ENCODE assay signal across 10 cellular contexts in genomic region chr12:26156201-26156871, GRCh38. TPM values are rescaled to one million over a fixed set of nuclear protein-coding genes. Genes with fewer than 3 reads are reported as not detected.
DNase-seq lines count a peak whose midpoint lies in the region; ATAC-seq, FAIRE-seq and TF ChIP-seq lines count a peak whose summit lies in the region.
"Had no signal": no experiment of that assay in that cellular context is flagged by ENCODE, and none has a peak within 500 bp of the region (broad histone marks: within the 10 kb centered on the region; RNA-seq: fewer than 3 reads in every experiment).

No MANE protein-coding gene starts in this region.

- H3K4me3 Mint-ChIP-seq in stimulated activated naive CD8-positive, alpha-beta T cell treated with anti-CD3 and anti-CD28 coated beads, Interleukin-15, amount 100 ng/mL, for 72 hours, result no peak overlapping the region

- ATAC-seq in GM18502 (IDR thresholded peaks at IDR 0.05; ENCODE audit: poor library complexity, unreplicated experiment) (peak; percentile 90), GM21515 (IDR thresholded peaks at IDR 0.05; ENCODE audit: unreplicated experiment) (peak; percentile 88), HG03439 (IDR thresholded peaks at IDR 0.05; ENCODE audit: unreplicated experiment) (peak; percentile 89), K562 (no peak)
- no peak for ATAC-seq in stimulated activated naive CD8-positive, alpha-beta T cell treated with anti-CD3 and anti-CD28 coated beads, Interleukin-15, amount 100 ng/mL, for 72 hours

- in situ Hi-C loops in K562 (cut with MboI), result no loop called here

- H3K27ac ChIP-seq in K562 (ENCODE audit: extremely low read depth, low read depth, low read length), result no peak overlapping the region
- no peak overlapping the region for H3K27ac ChIP-seq in coronary artery

- H3K27me3 ChIP-seq in K562 (ENCODE audit: control insufficient read depth in 2 of 2, insufficient read depth in 2 of 2, low read length in 2 of 2), result peaks cover 0 to 6% of the 10 kb centered on the region in 2 experiments; a peak in 2 of 5 replicates

- intact Hi-C loops in K562 (cut with micrococcal nuclease), result no loop called here

- TF ChIP-seq EP300 in K562 (IDR thresholded peaks at IDR 0.05; ENCODE audit: low read length), result no peak

- no peaks in the 10 kb centered on the region; the same call in 1 of the 2 replicates for H4K20me1 ChIP-seq in K562 (replicated peaks; ENCODE audit: control insufficient read depth, insufficient read depth, low read length)

- DNase-seq in K562 (ENCODE audit: extremely low read depth in 1 of 4, low spot score in 3 of 4) (no peak), coronary artery (ENCODE audit: low spot score) (no peak), LoVo (ENCODE audit: low spot score) (no peak)
- DNase-seq in stimulated activated naive CD8-positive, alpha-beta T cell treated with anti-CD3 and anti-CD28 coated beads, Interleukin-15, amount 100 ng/mL, for 72 hours, result no peak
- DNase-seq in activated T-cell treated with anti-CD3 and anti-CD28 coated beads, Interleukin-2, amount 50 U/mL, for 48 hours, result no peak
- DNase-seq: NCI-H446 treated with DMSO at 0.1 percent for 48 hours had no signal

- no peaks in the 10 kb centered on the region for H3K36me3 ChIP-seq in K562 (ENCODE audit: control insufficient read depth, insufficient read depth, low read length)

- no peak overlapping the region for H3K4me2 ChIP-seq in K562 (ENCODE audit: insufficient read depth, low read length)

- POLR2A ChIA-PET in K562 (lab: Yijun Ruan, JAX), result interaction anchor here (0.7 to 1.1 kb wide), 2 partner anchors 17 to 1003 kb away, joined by 3 read pairs; no protein-coding TSS in a partner anchor

- no peak for TF ChIP-seq RAD21 in K562 (CRISPR knock-in tag; conservative IDR thresholded peaks at IDR 0.05 in 1 of 2, IDR thresholded peaks at IDR 0.05 in 1 of 2)

- CTCF ChIA-PET in K562 (lab: Yijun Ruan, JAX; ENCODE audit: low intra/inter-chr PET ratio), result no interaction called here

- TF ChIP-seq CTCF in K562 (IDR thresholded peaks at IDR 0.05 in 2 of 3, conservative IDR thresholded peaks at IDR 0.05 in 1 of 3; ENCODE audit: insufficient read depth in 2 of 3, low read depth in 1 of 3, low read length in 3 of 3), result no peak
- no peak for TF ChIP-seq CTCF in coronary artery (IDR thresholded peaks at IDR 0.05)

- FAIRE-seq in K562 (lab: Jason Lieb, UNC), result no peak
- FAIRE-seq: endothelial cell of umbilical vein had no signal

- H3K4me3 ChIP-seq in K562, result no peak overlapping the region
- no peak overlapping the region for H3K4me3 ChIP-seq in coronary artery

- H3K9me3 ChIP-seq in K562 (replicated peaks; ENCODE audit: control insufficient read depth, insufficient read depth, low read depth, low read length), result no peaks in the 10 kb centered on the region

- no peaks in the 10 kb centered on the region for H3K4me1 Mint-ChIP-seq in stimulated activated naive CD8-positive, alpha-beta T cell treated with anti-CD3 and anti-CD28 coated beads, Interleukin-15, amount 100 ng/mL, for 72 hours

- no peaks in the 10 kb centered on the region for H3K9me1 ChIP-seq in K562 (ENCODE audit: control insufficient read depth, insufficient read depth, low read length)

- no peak for TF ChIP-seq POLR2A in K562 (conservative IDR thresholded peaks at IDR 0.05)

- H3K9ac ChIP-seq in K562 (ENCODE audit: insufficient read depth in 1 of 2, low read depth in 2 of 2, low read length in 2 of 2), result no peak overlapping the region

- H3K27ac Mint-ChIP-seq in stimulated activated naive CD8-positive, alpha-beta T cell treated with anti-CD3 and anti-CD28 coated beads, Interleukin-15, amount 100 ng/mL, for 72 hours, result peak overlapping the region in 1 of 2 donors; percentile 34

- no peaks in the 10 kb centered on the region for H3K9me3 Mint-ChIP-seq in stimulated activated naive CD8-positive, alpha-beta T cell treated with anti-CD3 and anti-CD28 coated beads, Interleukin-15, amount 100 ng/mL, for 72 hours

- BruUV-seq in K562 (replicated peaks; lab: Mats Ljungman, UMichigan), result no TSS peak

- under 1% methylated on average over 17 of the region's 17 CpGs for WGBS in K562 (ENCODE audit: insufficient coverage, low coverage, missing lambda C conversion rate)

- H3K4me1 ChIP-seq in K562 (replicated peaks in 1 of 2; ENCODE audit: control insufficient read depth in 2 of 2, insufficient read depth in 2 of 2, low read length in 2 of 2), result no peaks in the 10 kb centered on the region; a peak in 1 of 5 replicates

- H2AFZ ChIP-seq in K562 (ENCODE audit: low read depth, low read length), result no peak overlapping the region

- H3K79me2 ChIP-seq in K562 (ENCODE audit: control insufficient read depth, insufficient read depth, low read length), result no peaks in the 10 kb centered on the region

- H3K27me3 Mint-ChIP-seq in stimulated activated naive CD8-positive, alpha-beta T cell treated with anti-CD3 and anti-CD28 coated beads, Interleukin-15, amount 100 ng/mL, for 72 hours, result peaks cover 23% of the 10 kb centered on the region

TF ChIP-seq in K562, 482 proteins besides CTCF, POLR2A, EP300 and RAD21:
- TF ChIP-seq NR2C2 (CRISPR knock-in tag; IDR thresholded peaks at IDR 0.05) (no peak), NR2C2 (tag; IDR thresholded peaks at IDR 0.05) (0 out of 2 replicates have a peak, but pooled peaks have one; percentile 16), SPI1 (IDR thresholded peaks at IDR 0.05; ENCODE audit: borderline replicate concordance, low read depth, low read length) (peak; percentile 34; the same call in 1 of the 2 replicates), BMI1 (IDR thresholded peaks at IDR 0.05; ENCODE audit: low read length) (no peak)

RNA-seq across cellular contexts. Expression of gene BHLHE41, which starts 31.5 kb away (rescaled TPM):
- not detected in 2 replicates for total RNA-seq in K562 (2011; cell fraction: chromatin; rRNA removed; ENCODE audit: low replicate concordance)
- total RNA-seq in K562 (2011; cell fraction: nucleolus; rRNA removed), result not detected in 2 replicates
- not detected in 2 replicates for total RNA-seq in K562 (2011; cell fraction: nucleoplasm; rRNA removed)
- total RNA-seq in K562 (2014; rRNA removed), result not detected in 2 replicates
- not detected in 2 replicates for total RNA-seq in K562 (2014; rRNA removed; fragmentation: Illumina TruSeq; extraction: Trizol)
- not detected in 2 replicates for total RNA-seq in K562 (2015; rRNA removed; fragmentation: Illumina TruSeq; extraction: Trizol)
- 0.45 TPM in 1 of 2 replicates, not detected in the other for total RNA-seq in K562 (2021)
- polyA plus RNA-seq in K562 (2011; rRNA removed), result not detected in 2 replicates
- not detected in 2 replicates for polyA plus RNA-seq in K562 (2011; cell fraction: cytosol; rRNA removed)
- polyA plus RNA-seq in K562 (2011; cell fraction: nucleus; rRNA removed), result not detected in 2 replicates
- polyA plus RNA-seq in K562 (2012), result 0.03 TPM in 1 of 2 replicates, not detected in the other
- not detected in 2 replicates for polyA plus RNA-seq in K562 (2014; fragmentation: Illumina TruSeq; extraction: Trizol)
- not detected for polyA plus RNA-seq in K562 (2014; fragmentation: Nextera tagmentation; extraction: Ambion mirVana)
- not detected in 2 replicates for polyA plus RNA-seq in K562 (2014; rRNA removed)
- polyA minus RNA-seq in K562 (2011; rRNA and poly(A)+ RNA removed), result not detected in 2 replicates
- polyA minus RNA-seq in K562 (2011; cell fraction: cytosol; rRNA and poly(A)+ RNA removed), result not detected in 2 replicates
- not detected in 2 replicates for polyA minus RNA-seq in K562 (2011; cell fraction: nucleus; rRNA and poly(A)+ RNA removed)

RNA-seq across cellular contexts. Expression of gene SSPN, which starts 39.0 kb away (rescaled TPM):
- not detected in 2 replicates for total RNA-seq in K562 (2011; cell fraction: chromatin; rRNA removed; ENCODE audit: low replicate concordance)
- total RNA-seq in K562 (2011; cell fraction: nucleolus; rRNA removed), result not detected in 2 replicates
- not detected in 2 replicates for total RNA-seq in K562 (2011; cell fraction: nucleoplasm; rRNA removed)
- total RNA-seq in K562 (2014; rRNA removed), result not detected in 2 replicates
- total RNA-seq in K562 (2014; rRNA removed; fragmentation: Illumina TruSeq; extraction: Trizol), result not detected in 2 replicates
- not detected in 2 replicates for total RNA-seq in K562 (2015; rRNA removed; fragmentation: Illumina TruSeq; extraction: Trizol)
- 0.40 TPM in 1 of 2 replicates, not detected in the other for total RNA-seq in K562 (2021)
- not detected in 2 replicates for polyA plus RNA-seq in K562 (2011; rRNA removed)
- not detected in 2 replicates for polyA plus RNA-seq in K562 (2011; cell fraction: cytosol; rRNA removed)
- polyA plus RNA-seq in K562 (2011; cell fraction: nucleus; rRNA removed), result not detected in 2 replicates
- polyA plus RNA-seq in K562 (2012), result not detected in 2 replicates
- polyA plus RNA-seq in K562 (2014; fragmentation: Illumina TruSeq; extraction: Trizol), result not detected in 2 replicates
- polyA plus RNA-seq in K562 (2014; fragmentation: Nextera tagmentation; extraction: Ambion mirVana), result not detected
- not detected in 2 replicates for polyA plus RNA-seq in K562 (2014; rRNA removed)
- polyA minus RNA-seq in K562 (2011; rRNA and poly(A)+ RNA removed), result not detected in 2 replicates
- polyA minus RNA-seq in K562 (2011; cell fraction: cytosol; rRNA and poly(A)+ RNA removed), result not detected in 2 replicates
- not detected in 2 replicates for polyA minus RNA-seq in K562 (2011; cell fraction: nucleus; rRNA and poly(A)+ RNA removed)

Comparison
In these comparisons a context has a peak if more than half of its experiments do, and no peak if none do; other contexts are left out.
1. ATAC-seq: peak in GM18502 (single experiment), GM21515 (single experiment) and HG03439 (single experiment); none in K562 (single experiment) and stimulated activated naive CD8-positive, alpha-beta T cell treated with anti-CD3 and anti-CD28 coated beads, Interleukin-15, amount 100 ng/mL, for 72 hours (single experiment).